Comparison of ENCODE assay signal across 1 cellular context in the genomic region with DNA sequence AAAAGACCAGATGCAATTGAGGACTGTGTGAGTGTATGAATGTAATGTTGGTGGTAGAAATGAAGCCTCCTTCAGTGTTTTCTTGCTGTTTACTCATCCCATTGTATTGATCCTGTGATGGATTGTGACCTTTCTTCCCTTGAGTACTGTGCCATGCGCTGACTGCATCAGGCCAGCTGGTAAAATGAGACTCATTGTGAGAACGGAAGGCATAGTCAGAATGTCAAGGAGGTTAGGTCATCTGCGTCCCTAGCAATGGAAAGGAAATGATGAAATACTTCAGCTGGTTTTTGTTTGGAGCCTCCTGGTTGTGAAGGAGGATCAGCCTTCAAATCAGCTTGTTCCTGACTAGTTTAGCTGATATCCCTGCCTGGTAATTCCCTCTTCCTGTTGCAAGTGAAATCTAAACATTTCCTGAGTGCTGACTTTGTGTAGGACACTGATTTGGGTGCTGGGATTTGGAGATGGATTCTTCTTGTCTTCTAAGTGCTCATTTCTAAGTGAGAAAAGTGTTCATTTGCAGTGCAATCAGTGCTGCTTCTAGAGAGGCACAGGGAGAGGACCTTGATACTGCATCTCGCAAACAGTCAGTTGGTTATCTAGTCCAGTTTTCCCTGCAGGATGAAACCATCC.
TF ChIP-seq lines count a peak whose summit lies in the region.

No MANE protein-coding gene starts in this region.

TF ChIP-seq in HEK293, 187 proteins besides CTCF, POLR2A, EP300 and RAD21 (continued from another document):
- TF ChIP-seq, protein P1, sequence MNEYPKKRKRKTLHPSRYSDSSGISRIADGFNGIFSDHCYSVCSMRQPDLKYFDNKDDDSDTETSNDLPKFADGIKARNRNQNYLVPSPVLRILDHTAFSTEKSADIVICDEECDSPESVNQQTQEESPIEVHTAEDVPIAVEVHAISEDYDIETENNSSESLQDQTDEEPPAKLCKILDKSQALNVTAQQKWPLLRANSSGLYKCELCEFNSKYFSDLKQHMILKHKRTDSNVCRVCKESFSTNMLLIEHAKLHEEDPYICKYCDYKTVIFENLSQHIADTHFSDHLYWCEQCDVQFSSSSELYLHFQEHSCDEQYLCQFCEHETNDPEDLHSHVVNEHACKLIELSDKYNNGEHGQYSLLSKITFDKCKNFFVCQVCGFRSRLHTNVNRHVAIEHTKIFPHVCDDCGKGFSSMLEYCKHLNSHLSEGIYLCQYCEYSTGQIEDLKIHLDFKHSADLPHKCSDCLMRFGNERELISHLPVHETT (tag by site-specific recombination; IDR thresholded peaks at IDR 0.05) = peak; percentile 50; the same call in 1 of the 2 replicates
- TF ChIP-seq, protein P2, sequence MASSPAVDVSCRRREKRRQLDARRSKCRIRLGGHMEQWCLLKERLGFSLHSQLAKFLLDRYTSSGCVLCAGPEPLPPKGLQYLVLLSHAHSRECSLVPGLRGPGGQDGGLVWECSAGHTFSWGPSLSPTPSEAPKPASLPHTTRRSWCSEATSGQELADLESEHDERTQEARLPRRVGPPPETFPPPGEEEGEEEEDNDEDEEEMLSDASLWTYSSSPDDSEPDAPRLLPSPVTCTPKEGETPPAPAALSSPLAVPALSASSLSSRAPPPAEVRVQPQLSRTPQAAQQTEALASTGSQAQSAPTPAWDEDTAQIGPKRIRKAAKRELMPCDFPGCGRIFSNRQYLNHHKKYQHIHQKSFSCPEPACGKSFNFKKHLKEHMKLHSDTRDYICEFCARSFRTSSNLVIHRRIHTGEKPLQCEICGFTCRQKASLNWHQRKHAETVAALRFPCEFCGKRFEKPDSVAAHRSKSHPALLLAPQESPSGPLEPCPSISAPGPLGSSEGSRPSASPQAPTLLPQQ (tag by site-specific recombination; IDR thresholded peaks at IDR 0.05) = peak; percentile 57; the same call in 1 of the 2 replicates
- TF ChIP-seq ZNF24 (tag by site-specific recombination; IDR thresholded peaks at IDR 0.05) = no peak
- no peak for TF ChIP-seq ZNF114 (tag by site-specific recombination; IDR thresholded peaks at IDR 0.05)
- TF ChIP-seq ZNF16 (tag by site-specific recombination; IDR thresholded peaks at IDR 0.05; ENCODE audit: low read depth) = no peak
- no peak for TF ChIP-seq GLI4 (tag by site-specific recombination; IDR thresholded peaks at IDR 0.05)
- no peak for TF ChIP-seq ZNF624 (tag by site-specific recombination; IDR thresholded peaks at IDR 0.05)
- TF ChIP-seq, protein P3, sequence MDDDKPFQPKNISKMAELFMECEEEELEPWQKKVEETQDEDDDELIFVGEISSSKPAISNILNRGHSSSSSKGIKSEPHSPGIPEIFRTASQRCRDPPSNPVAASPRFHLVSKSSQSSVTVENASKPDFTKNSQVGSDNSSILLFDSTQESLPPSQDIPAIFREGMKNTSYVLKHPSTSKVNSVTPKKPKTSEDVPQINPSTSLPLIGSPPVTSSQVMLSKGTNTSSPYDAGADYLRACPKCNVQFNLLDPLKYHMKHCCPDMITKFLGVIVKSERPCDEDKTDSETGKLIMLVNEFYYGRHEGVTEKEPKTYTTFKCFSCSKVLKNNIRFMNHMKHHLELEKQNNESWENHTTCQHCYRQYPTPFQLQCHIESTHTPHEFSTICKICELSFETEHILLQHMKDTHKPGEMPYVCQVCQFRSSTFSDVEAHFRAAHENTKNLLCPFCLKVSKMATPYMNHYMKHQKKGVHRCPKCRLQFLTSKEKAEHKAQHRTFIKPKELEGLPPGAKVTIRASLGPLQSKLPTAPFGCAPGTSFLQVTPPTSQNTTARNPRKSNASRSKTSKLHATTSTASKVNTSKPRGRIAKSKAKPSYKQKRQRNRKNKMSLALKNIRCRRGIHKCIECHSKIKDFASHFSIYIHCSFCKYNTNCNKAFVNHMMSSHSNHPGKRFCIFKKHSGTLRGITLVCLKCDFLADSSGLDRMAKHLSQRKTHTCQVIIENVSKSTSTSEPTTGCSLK (tag by site-specific recombination; IDR thresholded peaks at IDR 0.05) = no peak
- 0 out of 2 replicates have a peak, but pooled peaks have one; percentile 7 for TF ChIP-seq FEZF1 (tag by site-specific recombination; IDR thresholded peaks at IDR 0.05)
- peak; percentile 35 for TF ChIP-seq SP7 (tag by site-specific recombination; IDR thresholded peaks at IDR 0.05)
- no peak for TF ChIP-seq ZNF585B (tag by site-specific recombination; IDR thresholded peaks at IDR 0.05)
